In genomic region chr10:84510121-84510520, GRCh38 we compare ENCODE assay signal across 16 cellular contexts.
DNase-seq lines count a peak whose midpoint lies in the region; FAIRE-seq and TF ChIP-seq lines count a peak whose summit lies in the region.
"Had no signal": no experiment of that assay in that cellular context is flagged by ENCODE, and none has a peak within 500 bp of the region (broad histone marks: within the 10 kb centered on the region; RNA-seq: fewer than 3 reads in every experiment).

No MANE protein-coding gene starts in this region.

- no peak overlapping the region for H3K27ac ChIP-seq in SJCRH30
- no peak overlapping the region for H3K27ac ChIP-seq in RWPE1

- DNase-seq in AG04449 (ENCODE audit: low read depth, low spot score) = peak; percentile 28
- peak; percentile 37 for DNase-seq in HFFc6
- peak; percentile 43 for DNase-seq in bronchial epithelial cell (ENCODE audit: low read depth)
- DNase-seq in kidney glomerular epithelial cell (lab: John Stamatoyannopoulos, UW) = peak; percentile 19
- no peak for DNase-seq in inferior parietal cortex (ENCODE audit: extremely low spot score)
- DNase-seq in SJCRH30 = no peak
- no peak for DNase-seq in SHP77 treated with DMSO at 0.1 percent for 48 hours (lab: John Stamatoyannopoulos, UW)
- no peak for DNase-seq in RWPE1 (ENCODE audit: low spot score)
- DNase-seq: activated CD8-positive, alpha-beta T cell treated with anti-CD3 and anti-CD28 coated beads, Interleukin-2, amount 10 ng/mL, durations not matched to agents 7 days and 5 days; NCI-H1105 treated with DMSO at 0.1 percent for 48 hours; NCI-H524 treated with DMSO at 0.1 percent for 48 hours; stimulated activated CD4-positive, alpha-beta T cell treated with anti-CD3 and anti-CD28 coated beads, Interleukin-4, amount 100 ng/mL, for 4 hours; stimulated activated naive B cell treated with anti-CD40 and anti-IgM and Interleukin-4, amounts not matched to agents 10 μg/mL and 1 μg/mL and 100 μg/mL, for 72 hours had no signal

- H3K4me3 ChIP-seq in AG04449 (ENCODE audit: low read depth, low read length) (no peak overlapping the region), bronchial epithelial cell (ENCODE audit: low read depth, low read length) (no peak overlapping the region), SJCRH30 (no peak overlapping the region)

- POLR2A ChIA-PET in AG04449 (lab: Yijun Ruan, JAX) = no interaction called here
- POLR2A ChIA-PET in RWPE1 (lab: Yijun Ruan, JAX; ENCODE audit: low non-redundant PET) = no interaction called here

- H3K9me3 Mint-ChIP-seq in HFFc6 = no peaks in the 10 kb centered on the region
- H3K9me3 Mint-ChIP-seq: stimulated activated naive B cell treated with anti-CD40 and anti-IgM and Interleukin-4, amounts not matched to agents 10 μg/mL and 1 μg/mL and 100 μg/mL, for 72 hours had no signal

- H3K27ac Mint-ChIP-seq in HFFc6 = peak overlapping the region; percentile 49
- H3K27ac Mint-ChIP-seq: activated CD8-positive, alpha-beta T cell treated with anti-CD3 and anti-CD28 coated beads, Interleukin-2, amount 10 ng/mL, durations not matched to agents 7 days and 5 days; stimulated activated naive B cell treated with anti-CD40 and anti-IgM and Interleukin-4, amounts not matched to agents 10 μg/mL and 1 μg/mL and 100 μg/mL, for 72 hours had no signal

- H3K4me1 Mint-ChIP-seq in HFFc6 (ENCODE audit: low read depth) = peaks cover 27% of the 10 kb centered on the region
- H3K4me1 Mint-ChIP-seq: stimulated activated naive B cell treated with anti-CD40 and anti-IgM and Interleukin-4, amounts not matched to agents 10 μg/mL and 1 μg/mL and 100 μg/mL, for 72 hours had no signal

- H3K27me3 ChIP-seq in bronchial epithelial cell (ENCODE audit: control insufficient read depth, insufficient read depth, low read length) (no peaks in the 10 kb centered on the region), SJCRH30 (no peaks in the 10 kb centered on the region)

- H3K36me3 ChIP-seq in bronchial epithelial cell (ENCODE audit: control insufficient read depth, insufficient read depth, low read length) (peaks cover 3% of the 10 kb centered on the region), SJCRH30 (no peaks in the 10 kb centered on the region)

- no peaks in the 10 kb centered on the region for H3K9me3 ChIP-seq in SJCRH30 (replicated peaks)

- peak overlapping the region; percentile 9 for H3K4me3 Mint-ChIP-seq in HFFc6
- H3K4me3 Mint-ChIP-seq: activated CD8-positive, alpha-beta T cell treated with anti-CD3 and anti-CD28 coated beads, Interleukin-2, amount 10 ng/mL, durations not matched to agents 7 days and 5 days; stimulated activated naive B cell treated with anti-CD40 and anti-IgM and Interleukin-4, amounts not matched to agents 10 μg/mL and 1 μg/mL and 100 μg/mL, for 72 hours had no signal

- CTCF ChIA-PET in AG04449 (lab: Yijun Ruan, JAX) (interaction anchor here (0.8 to 3.0 kb wide), 6 partner anchors 13 to 248 kb away, joined by 3 to 24 read pairs (median 4); no protein-coding TSS in a partner anchor), RWPE1 (lab: Yijun Ruan, JAX) (interaction anchor here (1.1 to 1.8 kb wide), 2 partner anchors 14 to 80 kb away, joined by 4 to 7 read pairs; no protein-coding TSS in a partner anchor)

- no peak for TF ChIP-seq CTCF in AG04449 (IDR thresholded peaks at IDR 0.05; ENCODE audit: insufficient read depth, low read length, missing control alignments)
- no peak for TF ChIP-seq CTCF in HFFc6 (IDR thresholded peaks at IDR 0.05)
- TF ChIP-seq CTCF in bronchial epithelial cell (IDR thresholded peaks at IDR 0.05; ENCODE audit: insufficient read depth, low read length, severe bottlenecking) = no peak
- TF ChIP-seq CTCF in RWPE1 (conservative IDR thresholded peaks at IDR 0.05; ENCODE audit: low read depth) = no peak

- H3K27me3 Mint-ChIP-seq in HFFc6 (ENCODE audit: insufficient read depth) = no peaks in the 10 kb centered on the region; the same call in 1 of the 2 replicates
- H3K27me3 Mint-ChIP-seq: stimulated activated naive B cell treated with anti-CD40 and anti-IgM and Interleukin-4, amounts not matched to agents 10 μg/mL and 1 μg/mL and 100 μg/mL, for 72 hours had no signal

- no peaks in the 10 kb centered on the region for H3K4me1 ChIP-seq in SJCRH30

- FAIRE-seq in bronchial epithelial cell (lab: Jason Lieb, UNC) = no peak
- FAIRE-seq: colon, HepG2, urothelium cell line had no signal

- H3K36me3 Mint-ChIP-seq in HFFc6 (ENCODE audit: low read depth) = peaks cover 15% of the 10 kb centered on the region

Comparison
In these comparisons a context has a peak if more than half of its experiments do, and no peak if none do; other contexts are left out.
1. DNase-seq: peak in AG04449 (single experiment), HFFc6 (single experiment), bronchial epithelial cell (single experiment) and kidney glomerular epithelial cell (single experiment); none in inferior parietal cortex (single experiment), SJCRH30 (0 of 2), SHP77 treated with DMSO at 0.1 percent for 48 hours (single experiment) and RWPE1 (single experiment).